ENCODE assay signal across 33 cellular contexts in the genomic region with DNA sequence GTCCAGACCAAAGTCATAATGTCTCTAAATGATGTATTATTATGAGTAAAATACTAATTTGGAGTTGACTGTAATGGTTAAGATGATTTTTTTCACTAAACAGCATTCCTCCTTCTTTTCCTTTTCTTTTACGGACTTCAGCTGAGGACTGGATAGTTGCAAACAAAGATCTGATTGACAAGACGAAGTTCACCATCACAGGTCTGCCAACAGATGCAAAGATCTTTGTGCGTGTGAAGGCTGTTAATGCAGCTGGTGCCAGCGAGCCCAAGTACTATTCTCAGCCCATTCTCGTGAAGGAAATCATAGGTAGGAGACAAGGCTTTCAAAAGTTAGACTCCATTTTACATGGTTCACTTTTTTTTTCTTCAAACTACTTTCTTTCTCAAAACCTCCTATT.
"Had no signal": no experiment of that assay in that cellular context is flagged by ENCODE, and none has a peak within 500 bp of the region (broad histone marks: within the 10 kb centered on the region; RNA-seq: fewer than 3 reads in every experiment).

No MANE protein-coding gene starts in this region.

- H3K4me3 ChIP-seq: esophagus squamous epithelium had no signal

- FAIRE-seq: astrocyte, bronchial epithelial cell, colon, endometrium, endothelial cell of umbilical vein, frontal cortex had no signal

- H3K9me3 ChIP-seq: esophagus squamous epithelium had no signal

- DNase-seq: activated B cell treated with CpG ODN at 0.5 μM for 24 hours; activated CD4-positive, alpha-beta T cell treated with anti-CD3 and anti-CD28 coated beads for 48 hours; activated CD4-positive, alpha-beta T cell treated with anti-CD3 and anti-CD28 coated beads, Interleukin-2, amount 50 U/mL, for 1 hour; activated CD4-positive, alpha-beta T cell treated with anti-CD3 and anti-CD28 coated beads, Interleukin-2, amount 50 U/mL, for 48 hours; activated CD8-positive, alpha-beta memory T cell treated with anti-CD3 and anti-CD28 coated beads for 24 hours; activated CD8-positive, alpha-beta T cell treated with anti-CD3 and anti-CD28 coated beads for 36 hours; activated effector memory CD4-positive, alpha-beta T cell treated with Interleukin-2 at 50 U/mL for 16 hours; activated gamma-delta T cell treated with Interleukin-2 at 50 U/mL for 16 hours; activated naive CD4-positive, alpha-beta T cell treated with anti-CD3 and anti-CD28 coated beads, Interleukin-2, amount 50 U/mL, for 16 hours; activated naive CD4-positive, alpha-beta T cell treated with Interleukin-2 at 50 U/mL for 16 hours; activated T-cell treated with anti-CD3 and anti-CD28 coated beads, Interleukin-2, amount 50 U/mL, for 4 hours; amniotic stem cell; anterior cingulate cortex; brain microvascular endothelial cell; cortex of kidney; dermis blood vessel endothelial cell; effector CD8-positive, alpha-beta T cell; esophagus squamous epithelium; glutamatergic neuron; SW 1271; T-cell; T-helper 17 cell; T1000; WERI-Rb-1 had no signal

- ATAC-seq: activated CD4-positive, CD25-positive, alpha-beta regulatory T cell treated with anti-CD3 and anti-CD28 coated beads, Interleukin-2, amount 50 U/mL, for 24 hours; activated CD8-positive, alpha-beta T cell treated with anti-CD3 and anti-CD28 coated beads for 36 hours; activated T-cell treated with anti-CD3 and anti-CD28 coated beads, Interleukin-2, amount 50 U/mL, for 4 hours; activated T-helper 17 cell treated with anti-CD3 and anti-CD28 coated beads, Interleukin-2, amount 50 U/mL, for 72 hours; T-cell; T-helper 17 cell had no signal

- H3K27me3 ChIP-seq: brain microvascular endothelial cell had no signal

- H3K27ac ChIP-seq: brain microvascular endothelial cell, epithelial cell of prostate, esophagus squamous epithelium, WERI-Rb-1 had no signal

- H3K36me3 ChIP-seq: brain microvascular endothelial cell, esophagus squamous epithelium, WERI-Rb-1 had no signal
